Comparison of ENCODE assay signal across 24 cellular contexts in the genomic region with DNA sequence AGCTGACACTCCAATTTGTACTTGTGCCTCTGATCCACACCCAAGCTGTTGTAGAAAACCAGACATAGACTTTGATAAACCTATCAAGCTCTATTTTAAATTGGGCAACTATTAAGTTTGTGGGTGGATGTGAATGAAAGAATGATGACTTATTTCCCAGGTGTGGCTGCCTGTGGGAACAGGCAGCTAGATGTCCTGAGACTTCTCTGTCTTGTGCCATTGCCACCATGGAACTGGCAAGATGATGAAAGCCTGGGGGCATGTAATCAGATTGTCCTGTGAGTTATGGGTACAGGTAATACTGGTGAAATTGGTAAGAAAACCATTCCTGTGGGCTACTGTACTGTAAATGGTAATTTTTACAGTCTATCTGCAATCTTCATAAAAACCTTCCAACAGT.
"Had no signal": no experiment of that assay in that cellular context is flagged by ENCODE, and none has a peak within 500 bp of the region (broad histone marks: within the 10 kb centered on the region; RNA-seq: fewer than 3 reads in every experiment).

No MANE protein-coding gene starts in this region.

- H3K27me3 ChIP-seq: cardiac muscle cell, neural progenitor cell, sigmoid colon, tibial artery had no signal

- H3K4me1 Mint-ChIP-seq: neural progenitor cell had no signal

- H3K27ac ChIP-seq: cardiac muscle cell, lower lobe of right lung, neural progenitor cell, sigmoid colon, tibial artery had no signal

- H3K27ac Mint-ChIP-seq: neural progenitor cell, progenitor cell of endocrine pancreas had no signal

- H3K9ac ChIP-seq: neural progenitor cell had no signal

- H3K9me3 ChIP-seq: lower lobe of right lung, sigmoid colon, tibial artery had no signal

- ATAC-seq: left lobe of liver; lower lobe of right lung; naive thymus-derived CD8-positive, alpha-beta T cell had no signal

- H3K4me2 ChIP-seq: neural progenitor cell, smooth muscle cell had no signal

- H3K4me3 ChIP-seq: cardiac muscle cell, lower lobe of right lung, neural progenitor cell, sigmoid colon, smooth muscle cell, tibial artery had no signal

- H3K27me3 Mint-ChIP-seq: activated naive CD8-positive, alpha-beta T cell; naive thymus-derived CD8-positive, alpha-beta T cell; progenitor cell of endocrine pancreas had no signal

- DNase-seq: activated CD4-positive, alpha-beta T cell treated with anti-CD3 and anti-CD28 coated beads for 4 hours; activated CD4-positive, CD25-positive, alpha-beta regulatory T cell; activated CD8-positive, alpha-beta memory T cell treated with anti-CD3 and anti-CD28 coated beads for 24 hours; activated CD8-positive, alpha-beta memory T cell treated with anti-CD3 and anti-CD28 coated beads, Interleukin-2, amount 50 U/mL, for 4 hours; activated effector memory CD4-positive, alpha-beta T cell treated with anti-CD3 and anti-CD28 coated beads, Interleukin-2, amount 50 U/mL, for 16 hours; activated T-cell treated with anti-CD3 and anti-CD28 coated beads, Interleukin-2, amount 50 U/mL, for 48 hours; amniotic stem cell; erythroblast; foreskin fibroblast; lower lobe of right lung; naive thymus-derived CD8-positive, alpha-beta T cell; retina; sigmoid colon; stimulated activated CD4-positive, alpha-beta T cell treated with anti-CD3 and anti-CD28 coated beads, Interleukin-15, amount 100 ng/mL, for 24 hours; stimulated activated naive CD4-positive, alpha-beta T cell; substantia nigra; T1000; tibial artery had no signal

- H3K4me1 ChIP-seq: lower lobe of right lung, neural progenitor cell had no signal

- H2AFZ ChIP-seq: neural progenitor cell had no signal

- H3K9me3 Mint-ChIP-seq: naive thymus-derived CD8-positive, alpha-beta T cell; neural progenitor cell had no signal

- H3K4me3 Mint-ChIP-seq: activated naive CD8-positive, alpha-beta T cell; naive thymus-derived CD8-positive, alpha-beta T cell; neural progenitor cell had no signal
